1 cellular context compared by ENCODE assay signal in genomic region chr5:122755740-122756139, GRCh38.
TF ChIP-seq lines count a peak whose summit lies in the region.

No MANE protein-coding gene starts in this region.

TF ChIP-seq in H1, 55 proteins besides CTCF, POLR2A, EP300 and RAD21:
- TF ChIP-seq TAF7 (optimal IDR thresholded peaks at IDR 0.05; ENCODE audit: borderline replicate concordance, low read depth, low read length), result no peak
- TF ChIP-seq NRF1 (IDR thresholded peaks at IDR 0.05; ENCODE audit: low read depth, low read length), result no peak
- no peak for TF ChIP-seq HDAC6 (IDR thresholded peaks at IDR 0.05; ENCODE audit: low read depth, low read length)
- TF ChIP-seq CHD7 (IDR thresholded peaks at IDR 0.05; ENCODE audit: insufficient replicate concordance, low read length), result no peak
- no peak for TF ChIP-seq POLR2AphosphoS5 (IDR thresholded peaks at IDR 0.05; ENCODE audit: low read depth, low read length)
- no peak for TF ChIP-seq GTF2F1 (IDR thresholded peaks at IDR 0.05; ENCODE audit: borderline replicate concordance, low read depth, low read length)
- TF ChIP-seq HDAC2 (IDR thresholded peaks at IDR 0.05; ENCODE audit: borderline replicate concordance in 1 of 2, low read depth in 2 of 2, low read length in 2 of 2), result no peak
- no peak for TF ChIP-seq JUND (IDR thresholded peaks at IDR 0.05; ENCODE audit: low read length)
- no peak for TF ChIP-seq CTBP2 (IDR thresholded peaks at IDR 0.05; ENCODE audit: borderline replicate concordance, insufficient read depth, insufficient read length, low read length)
- TF ChIP-seq PHF8 (conservative IDR thresholded peaks at IDR 0.05; ENCODE audit: low read depth, low read length), result no peak
- TF ChIP-seq GABPA (IDR thresholded peaks at IDR 0.05; ENCODE audit: borderline replicate concordance, insufficient read depth, low read length), result no peak
- no peak for TF ChIP-seq SIN3A (conservative IDR thresholded peaks at IDR 0.05 in 1 of 2, IDR thresholded peaks at IDR 0.05 in 1 of 2; ENCODE audit: low read depth in 1 of 2, low read length in 2 of 2)
- TF ChIP-seq ZNF274 (IDR thresholded peaks at IDR 0.05; ENCODE audit: borderline replicate concordance, extremely low read depth, low read length), result no peak
- no peak for TF ChIP-seq RNF2 (IDR thresholded peaks at IDR 0.05; ENCODE audit: borderline replicate concordance, low read depth, low read length, missing control alignments, poor library complexity, severe bottlenecking)
- no peak for TF ChIP-seq RBBP5 (IDR thresholded peaks at IDR 0.05; ENCODE audit: borderline replicate concordance, low read depth, low read length)
